ENCODE assay signal across 26 cellular contexts in genomic region chr7:116463956-116464355, GRCh38. TPM values are rescaled to one million over a fixed set of nuclear protein-coding genes. Genes with fewer than 3 reads are reported as not detected.
"Had no signal": no experiment of that assay in that cellular context is flagged by ENCODE, and none has a peak within 500 bp of the region (broad histone marks: within the 10 kb centered on the region; RNA-seq: fewer than 3 reads in every experiment).

No MANE protein-coding gene starts in this region.

- H3K27ac ChIP-seq: foreskin keratinocyte, gastroesophageal sphincter, heart left ventricle, hepatocyte, neutrophil, parathyroid adenoma, prostate gland, sigmoid colon, spleen, testis, tibial artery had no signal

- H3K4me1 ChIP-seq: gastroesophageal sphincter, parathyroid adenoma, prostate gland, sigmoid colon, spleen, testis had no signal

- H2AFZ ChIP-seq: hepatocyte, parathyroid adenoma had no signal

- H3K9ac ChIP-seq: parathyroid adenoma had no signal

- H3K36me3 ChIP-seq: gastroesophageal sphincter, heart left ventricle, neutrophil, prostate gland, sigmoid colon, spleen, tibial artery had no signal

- ATAC-seq: effector memory CD8-positive, alpha-beta T cell; foreskin keratinocyte; gastroesophageal sphincter; heart left ventricle; left lobe of liver; mucosa of descending colon; natural killer cell treated with Interleukin-12 subunit alpha and Interleukin-12 subunit beta and Interleukin-15 and Interleukin-18, amount 100 ng/mL, for 72 hours; right cardiac atrium; stimulated activated memory B cell treated with anti-CD40 and anti-IgM and Interleukin-4, amounts not matched to agents 10 μg/mL and 1 μg/mL and 100 μg/mL, for 72 hours; stimulated activated naive CD8-positive, alpha-beta T cell treated with anti-CD3 and anti-CD28 coated beads, Interleukin-15, Interleukin-2, amounts not matched to agents 100 U/mL and 50 U/mL, for 24 hours had no signal

- DNase-seq: cortex of kidney; effector memory CD8-positive, alpha-beta T cell; foreskin keratinocyte; heart left ventricle; kidney; mesenchymal stem cell; mucosa of descending colon; naive B cell; right cardiac atrium; sigmoid colon; spleen; stimulated activated CD4-positive, alpha-beta T cell treated with anti-CD3 and anti-CD28 coated beads, Interleukin-4, amount 100 ng/mL, for 4 hours; stimulated activated naive CD8-positive, alpha-beta T cell treated with anti-CD3 and anti-CD28 coated beads, Interleukin-15, Interleukin-2, amounts not matched to agents 100 U/mL and 50 U/mL, for 24 hours; substantia nigra; testis; tibial artery had no signal

- H3K4me3 ChIP-seq: gastroesophageal sphincter, heart left ventricle, hepatocyte, lung, mucosa of descending colon, prostate gland, sigmoid colon, spleen, testis, tibial artery had no signal

- H3K27me3 ChIP-seq: foreskin keratinocyte, gastroesophageal sphincter, heart left ventricle, hepatocyte, neutrophil, sigmoid colon, spleen, testis, tibial artery had no signal

- H3K79me2 ChIP-seq: hepatocyte, parathyroid adenoma had no signal

- H3K4me2 ChIP-seq: hepatocyte had no signal

- H3K9me3 ChIP-seq: gastroesophageal sphincter, heart left ventricle, mucosa of descending colon, neutrophil, prostate gland, sigmoid colon, spleen, testis, tibial artery had no signal

- FAIRE-seq: endometrium, kidney had no signal

RNA-seq across cellular contexts. Expression of gene CAV2, which starts 35.6 kb away (rescaled TPM):
- total RNA-seq: natural killer cell treated with Interleukin-12 subunit alpha and Interleukin-12 subunit beta and Interleukin-15 and Interleukin-18, amount 100 ng/mL, for 72 hours had no signal
